8 cellular contexts compared by ENCODE assay signal in genomic region chr5:62305715-62306493, GRCh38. TPM values are rescaled to one million over a fixed set of nuclear protein-coding genes. Genes with fewer than 3 reads are reported as not detected.
DNase-seq lines count a peak whose midpoint lies in the region; ATAC-seq lines count a peak whose summit lies in the region.

Gene KIF2A, plus strand, starts transcription at chr5:62306206. Its CDS starts 267 bp downstream, at chr5:62306473.

- DNase-seq in COR-L47 (lab: John Stamatoyannopoulos, UW) (peak; percentile 91), HT-29 (ENCODE audit: low spot score) (peak; percentile 94), lung microvascular endothelial cell (ENCODE audit: low read depth in 2 of 2) (peak; percentile 90 to 92)
- DNase-seq in NK-92 treated with Interleukin-12 subunit alpha and Interleukin-12 subunit beta, amount 100 ng/mL, for 24 hours (lab: John Stamatoyannopoulos, UW): peak; percentile 94
- peak; percentile 94 for DNase-seq in activated CD8-positive, alpha-beta memory T cell treated with anti-CD3 and anti-CD28 coated beads for 24 hours
- DNase-seq in effector CD8-positive, alpha-beta T cell (lab: John Stamatoyannopoulos, UW): peak; percentile 92
- peak; percentile 80 to 87 (median 87) for DNase-seq in stimulated activated CD4-positive, alpha-beta T cell treated with anti-CD3 and anti-CD28 coated beads, TNF-alpha, amount 100 ng/mL, for 4 hours (ENCODE audit: low read depth in 3 of 3)

- ATAC-seq in GM21360 (IDR thresholded peaks at IDR 0.05; ENCODE audit: unreplicated experiment): peak; percentile 92

RNA-seq across cellular contexts. Expression of gene KIF2A, which starts in this region (rescaled TPM):
- total RNA-seq in HT-29 (2014; rRNA removed; shearing (Covaris generic)): 14.9 and 15.4 TPM in 2 replicates
- total RNA-seq in lung microvascular endothelial cell: 57.5 and 58.7 TPM in 2 replicates

Comparison
In these comparisons a context has a peak if more than half of its experiments do, and no peak if none do; other contexts are left out.
1. Peak in every context shown above with its lines: DNase-seq and ATAC-seq.